35 cellular contexts compared by ENCODE assay signal in the genomic region with DNA sequence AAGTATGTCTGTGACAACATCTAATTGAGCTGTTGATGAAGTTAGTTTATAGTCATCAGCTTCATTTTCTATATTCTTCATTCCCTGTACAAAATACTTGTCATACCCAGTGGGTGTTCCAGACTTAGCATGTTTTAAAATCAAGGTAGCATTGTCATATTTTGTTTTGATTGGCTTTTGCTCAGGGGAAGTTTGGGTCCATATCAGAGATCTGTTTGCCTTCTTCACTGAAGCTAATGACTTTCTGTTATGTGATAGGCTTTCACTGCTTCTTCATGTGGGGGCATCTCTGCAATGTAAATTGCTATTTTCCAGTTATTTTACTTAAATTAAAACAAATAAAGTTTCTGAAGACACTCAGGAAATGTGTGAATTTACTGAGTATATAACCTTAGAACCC.
"Had no signal": no experiment of that assay in that cellular context is flagged by ENCODE, and none has a peak within 500 bp of the region (broad histone marks: within the 10 kb centered on the region; RNA-seq: fewer than 3 reads in every experiment).

No MANE protein-coding gene starts in this region.

- H3K36me3 ChIP-seq: MG63 had no signal

- H3K27me3 ChIP-seq: MG63 had no signal

- DNase-seq: Karpas-422, Kasumi-1, MG63, MM.1S, MV-4-11, NCI-H1048, NCI-H1092, NCI-H1092 treated with DMSO at 0.1 percent for 48 hours, NCI-H1105, NCI-H1105 treated with DMSO at 0.1 percent for 48 hours, NCI-H1417, NCI-H1417 treated with DMSO at 0.1 percent for 48 hours, NCI-H1436, NCI-H1436 treated with DMSO at 0.1 percent for 48 hours, NCI-H146, NCI-H1694, NCI-H1694 treated with DMSO at 0.1 percent for 48 hours, NCI-H187, NCI-H187 treated with DMSO at 0.1 percent for 48 hours, NCI-H1930, NCI-H2029, NCI-H2029 treated with DMSO at 0.1 percent for 48 hours, NCI-H2081, NCI-H2081 treated with DMSO at 0.1 percent for 48 hours, NCI-H2107, NCI-H2171, NCI-H2171 treated with DMSO at 0.1 percent for 48 hours, NCI-H2227 treated with DMSO at 0.1 percent for 48 hours, NCI-H226, NCI-H345, NCI-H446, NCI-H446 treated with DMSO at 0.1 percent for 48 hours, NCI-H510A, NCI-H524, NCI-H524 treated with DMSO at 0.1 percent for 48 hours had no signal

- H3K9me3 ChIP-seq: MG63 had no signal

- H3K4me3 ChIP-seq: MG63 had no signal
